In genomic region chrX:109539007-109539406, GRCh38 we compare ENCODE assay signal across 14 cellular contexts. TPM values are rescaled to one million over a fixed set of nuclear protein-coding genes. Genes with fewer than 3 reads are reported as not detected.
"Had no signal": no experiment of that assay in that cellular context is flagged by ENCODE, and none has a peak within 500 bp of the region (broad histone marks: within the 10 kb centered on the region; RNA-seq: fewer than 3 reads in every experiment).

No MANE protein-coding gene starts in this region.

RNA-seq across cellular contexts. Expression of gene GUCY2F, which starts 57.1 kb away (rescaled TPM):
- total RNA-seq: activated B cell treated with CpG ODN at 0.5 μM for 24 hours; activated CD4-positive, alpha-beta memory T cell treated with anti-CD3 and anti-CD28 coated beads for 36 hours; activated CD4-positive, alpha-beta memory T cell treated with anti-CD3 and anti-CD28 coated beads, Interleukin-2, amount 10 ng/mL, durations not matched to agents 7 days and 5 days; activated CD4-positive, alpha-beta T cell treated with anti-CD3 and anti-CD28 coated beads for 36 hours; activated CD4-positive, alpha-beta T cell treated with anti-CD3 and anti-CD28 coated beads, Interleukin-2, amount 10 ng/mL, durations not matched to agents 24 days and 14 days; activated CD4-positive, alpha-beta T cell treated with anti-CD3 and anti-CD28 coated beads, Interleukin-2, amount 10 ng/mL, durations not matched to agents 7 days and 5 days; activated CD8-positive, alpha-beta memory T cell treated with anti-CD3 and anti-CD28 coated beads for 36 hours; activated CD8-positive, alpha-beta memory T cell treated with anti-CD3 and anti-CD28 coated beads, Interleukin-2, amount 10 ng/mL, durations not matched to agents 7 days and 5 days; activated CD8-positive, alpha-beta T cell treated with anti-CD3 and anti-CD28 coated beads for 36 hours; activated CD8-positive, alpha-beta T cell treated with anti-CD3 and anti-CD28 coated beads, Interleukin-2, amount 10 ng/mL, durations not matched to agents 7 days and 5 days; T-cell; T-helper 1 cell treated with Interleukin-12 subunit alpha and Interleukin-12 subunit beta and Interleukin-4 antibody, amounts not matched to agents 30 ng/mL and 1 ng/mL, for 36 hours; T-helper 17 cell; T-helper 2 cell treated with Interferon-gamma antibody and Interleukin-4, amounts not matched to agents 100 ng/mL and 5 ng/mL, for 36 hours had no signal
